In the genomic region with DNA sequence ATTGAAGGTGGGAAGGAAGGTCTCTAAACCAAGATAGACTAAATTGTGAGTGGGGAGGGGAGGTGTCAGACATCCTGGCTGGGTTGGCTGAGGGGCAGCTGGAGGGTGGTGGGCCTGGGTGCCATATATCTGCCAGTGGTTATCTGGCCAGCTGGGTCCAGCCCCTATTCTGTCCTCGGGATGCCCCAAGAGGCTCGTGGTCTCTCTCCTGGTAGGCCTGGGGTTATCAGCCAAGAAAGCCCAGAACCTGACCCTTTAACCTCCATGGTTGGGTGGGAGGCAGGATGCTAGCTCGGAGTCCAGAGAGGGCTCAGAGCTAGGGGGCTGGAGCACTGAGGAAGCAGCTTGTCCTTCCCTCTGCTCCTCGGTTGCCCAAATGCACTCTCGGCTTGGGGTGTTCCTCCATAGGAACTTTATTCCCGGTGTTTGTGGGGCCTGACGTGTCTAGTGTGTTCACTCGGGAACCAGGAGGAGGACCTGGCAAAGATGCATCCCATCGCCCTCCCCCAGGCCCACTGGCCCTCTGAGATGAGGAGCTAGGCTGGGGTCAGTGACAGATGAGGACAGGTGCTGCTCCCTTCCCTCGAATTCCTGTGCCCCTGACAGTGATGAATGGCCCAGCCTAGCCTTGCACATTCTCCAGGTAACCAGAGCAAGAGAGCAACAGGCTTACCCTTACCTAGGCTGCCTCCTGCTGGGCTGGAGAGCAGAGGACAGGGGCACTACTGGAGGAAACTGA, we compare ENCODE assay signal across 14 cellular contexts.
"Had no signal": no experiment of that assay in that cellular context is flagged by ENCODE, and none has a peak within 500 bp of the region (broad histone marks: within the 10 kb centered on the region; RNA-seq: fewer than 3 reads in every experiment).

No MANE protein-coding gene starts in this region.

- H3K36me3 ChIP-seq: brain microvascular endothelial cell, stomach, thoracic aorta had no signal

- H3K4me3 ChIP-seq: stomach, thoracic aorta had no signal

- H3K9me3 Mint-ChIP-seq: activated B cell treated with CpG ODN at 0.5 μM for 24 hours; activated CD4-positive, alpha-beta T cell treated with anti-CD3 and anti-CD28 coated beads, Interleukin-2, amount 10 ng/mL, durations not matched to agents 24 days and 14 days; activated naive CD8-positive, alpha-beta T cell treated with anti-CD3 and anti-CD28 coated beads for 36 hours; activated T-cell treated with anti-CD3 and anti-CD28 coated beads, Interleukin-2, amount 50 U/mL, for 24 hours; immature natural killer cell; natural killer cell treated with Interleukin-12 subunit alpha and Interleukin-12 subunit beta and Interleukin-15 and Interleukin-18, amount 100 ng/mL, for 72 hours had no signal

- H3K27ac Mint-ChIP-seq: activated B cell treated with CpG ODN at 0.5 μM for 24 hours; activated CD4-positive, alpha-beta T cell treated with anti-CD3 and anti-CD28 coated beads, Interleukin-2, amount 10 ng/mL, durations not matched to agents 24 days and 14 days; activated naive CD8-positive, alpha-beta T cell treated with anti-CD3 and anti-CD28 coated beads for 36 hours; activated T-cell treated with anti-CD3 and anti-CD28 coated beads, Interleukin-2, amount 50 U/mL, for 24 hours; endodermal cell; immature natural killer cell; natural killer cell treated with Interleukin-12 subunit alpha and Interleukin-12 subunit beta and Interleukin-15 and Interleukin-18, amount 100 ng/mL, for 72 hours had no signal

- H3K4me3 Mint-ChIP-seq: activated B cell treated with CpG ODN at 0.5 μM for 24 hours; activated CD4-positive, alpha-beta T cell treated with anti-CD3 and anti-CD28 coated beads, Interleukin-2, amount 10 ng/mL, durations not matched to agents 24 days and 14 days; activated naive CD8-positive, alpha-beta T cell treated with anti-CD3 and anti-CD28 coated beads for 36 hours; activated T-cell treated with anti-CD3 and anti-CD28 coated beads, Interleukin-2, amount 50 U/mL, for 24 hours; endodermal cell; immature natural killer cell; natural killer cell treated with Interleukin-12 subunit alpha and Interleukin-12 subunit beta and Interleukin-15 and Interleukin-18, amount 100 ng/mL, for 72 hours had no signal

- H3K27me3 Mint-ChIP-seq: activated B cell treated with CpG ODN at 0.5 μM for 24 hours; activated CD4-positive, alpha-beta T cell treated with anti-CD3 and anti-CD28 coated beads, Interleukin-2, amount 10 ng/mL, durations not matched to agents 24 days and 14 days; activated naive CD8-positive, alpha-beta T cell treated with anti-CD3 and anti-CD28 coated beads for 36 hours had no signal

- H3K27me3 ChIP-seq: brain microvascular endothelial cell had no signal

- H3K27ac ChIP-seq: brain microvascular endothelial cell, stomach, thoracic aorta had no signal

- H3K36me3 Mint-ChIP-seq: activated naive CD8-positive, alpha-beta T cell treated with anti-CD3 and anti-CD28 coated beads for 36 hours; immature natural killer cell; natural killer cell treated with Interleukin-12 subunit alpha and Interleukin-12 subunit beta and Interleukin-15 and Interleukin-18, amount 100 ng/mL, for 72 hours had no signal

- H3K9me3 ChIP-seq: stomach, thoracic aorta had no signal

- DNase-seq: activated B cell treated with CpG ODN at 0.5 μM for 24 hours; activated CD4-positive, alpha-beta T cell treated with anti-CD3 and anti-CD28 coated beads, Interleukin-2, amount 10 ng/mL, durations not matched to agents 24 days and 14 days; activated effector memory CD4-positive, alpha-beta T cell treated with anti-CD3 and anti-CD28 coated beads, Interleukin-2, amount 50 U/mL, for 16 hours; activated naive CD8-positive, alpha-beta T cell treated with anti-CD3 and anti-CD28 coated beads for 36 hours; brain microvascular endothelial cell; endodermal cell; left cardiac atrium; occipital lobe; stimulated activated CD4-positive, alpha-beta T cell treated with anti-CD3 and anti-CD28 coated beads, Interleukin-4, amount 100 ng/mL, for 1 hour; stomach had no signal
